Comparison of ENCODE assay signal across 15 cellular contexts in the genomic region with DNA sequence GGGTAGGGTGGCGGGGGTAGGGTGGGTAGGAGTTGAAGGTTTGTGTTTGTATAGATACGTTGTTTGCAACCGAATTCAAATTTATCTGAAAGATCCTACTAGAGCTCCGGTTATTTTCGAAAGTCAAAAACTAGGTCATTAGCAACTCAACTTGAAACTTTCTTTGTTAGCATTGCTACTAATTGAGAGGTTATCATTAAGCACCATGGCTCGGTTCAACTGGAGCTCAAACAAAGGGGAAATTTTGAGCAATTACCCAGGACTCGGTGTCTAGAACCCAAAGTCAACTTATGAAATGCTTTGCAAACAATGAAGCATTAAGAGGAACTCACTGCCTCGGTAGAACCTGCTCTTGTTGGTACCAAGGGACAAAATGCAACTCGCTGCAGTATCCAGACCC.
DNase-seq lines count a peak whose midpoint lies in the region; ATAC-seq and TF ChIP-seq lines count a peak whose summit lies in the region.
"Had no signal": no experiment of that assay in that cellular context is flagged by ENCODE, and none has a peak within 500 bp of the region (broad histone marks: within the 10 kb centered on the region; RNA-seq: fewer than 3 reads in every experiment).

No MANE protein-coding gene starts in this region.

- H3K27me3 ChIP-seq in foreskin keratinocyte, result no peaks in the 10 kb centered on the region
- H3K27me3 ChIP-seq: SJSA1, stomach had no signal

- peak overlapping the region; percentile 61 for H3K27ac Mint-ChIP-seq in activated CD4-positive, alpha-beta memory T cell treated with anti-CD3 and anti-CD28 coated beads, Interleukin-2, amount 10 ng/mL, durations not matched to agents 7 days and 5 days
- H3K27ac Mint-ChIP-seq in chondrocyte (ENCODE audit: unreplicated experiment), result no peak overlapping the region

- CTCF ChIA-PET in activated CD4-positive, alpha-beta memory T cell treated with anti-CD3 and anti-CD28 coated beads, Interleukin-2, amount 10 ng/mL, durations not matched to agents 7 days and 5 days (lab: Charles Lee), result interaction anchor here (0.5 kb wide), 1 partner anchor 593 kb away, joined by 3 read pairs; no protein-coding TSS in a partner anchor

- ATAC-seq in GM18498 (IDR thresholded peaks at IDR 0.05; ENCODE audit: unreplicated experiment), result peak; percentile 52
- peak; percentile 56 for ATAC-seq in GM19395 (IDR thresholded peaks at IDR 0.05; ENCODE audit: unreplicated experiment)
- peak; percentile 71 for ATAC-seq in HG02884 (IDR thresholded peaks at IDR 0.05; ENCODE audit: unreplicated experiment)
- no peak for ATAC-seq in foreskin keratinocyte
- ATAC-seq: esophagus mucosa had no signal

- no peak overlapping the region for H3K27ac ChIP-seq in foreskin keratinocyte
- H3K27ac ChIP-seq: parathyroid adenoma, SJSA1 had no signal

- H3K4me1 Mint-ChIP-seq in activated CD4-positive, alpha-beta memory T cell treated with anti-CD3 and anti-CD28 coated beads, Interleukin-2, amount 10 ng/mL, durations not matched to agents 7 days and 5 days, result peaks cover 27% of the 10 kb centered on the region
- peaks cover 45% of the 10 kb centered on the region for H3K4me1 Mint-ChIP-seq in chondrocyte (ENCODE audit: low read depth)

- TF ChIP-seq CTCF in foreskin keratinocyte (conservative IDR thresholded peaks at IDR 0.05), result no peak
- no peak for TF ChIP-seq CTCF in chondrocyte (IDR thresholded peaks at IDR 0.05)

- H3K4me3 Mint-ChIP-seq in activated CD4-positive, alpha-beta memory T cell treated with anti-CD3 and anti-CD28 coated beads, Interleukin-2, amount 10 ng/mL, durations not matched to agents 7 days and 5 days, result no peak overlapping the region
- H3K4me3 Mint-ChIP-seq in chondrocyte (ENCODE audit: unreplicated experiment), result no peak overlapping the region

- H3K4me1 ChIP-seq in foreskin keratinocyte, result no peaks in the 10 kb centered on the region
- H3K4me1 ChIP-seq: parathyroid adenoma had no signal

- no peaks in the 10 kb centered on the region for H3K27me3 Mint-ChIP-seq in activated CD4-positive, alpha-beta memory T cell treated with anti-CD3 and anti-CD28 coated beads, Interleukin-2, amount 10 ng/mL, durations not matched to agents 7 days and 5 days
- H3K27me3 Mint-ChIP-seq in chondrocyte (ENCODE audit: low read depth), result no peaks in the 10 kb centered on the region

- POLR2A ChIA-PET in activated CD4-positive, alpha-beta memory T cell treated with anti-CD3 and anti-CD28 coated beads, Interleukin-2, amount 10 ng/mL, durations not matched to agents 7 days and 5 days (lab: Charles Lee), result no interaction called here

- H3K36me3 Mint-ChIP-seq in activated CD4-positive, alpha-beta memory T cell treated with anti-CD3 and anti-CD28 coated beads, Interleukin-2, amount 10 ng/mL, durations not matched to agents 7 days and 5 days (ENCODE audit: low read depth), result peaks cover 4% of the 10 kb centered on the region
- H3K36me3 Mint-ChIP-seq in chondrocyte (ENCODE audit: low read depth), result no peaks in the 10 kb centered on the region

- DNase-seq in activated CD4-positive, alpha-beta memory T cell treated with anti-CD3 and anti-CD28 coated beads, Interleukin-2, amount 10 ng/mL, durations not matched to agents 7 days and 5 days, result no peak
- DNase-seq in foreskin keratinocyte, result no peak
- DNase-seq in epidermal melanocyte (ENCODE audit: insufficient read length, low spot score), result no peak
- DNase-seq in chondrocyte (ENCODE audit: low spot score), result no peak
- no peak for DNase-seq in NCI-H2196 (lab: John Stamatoyannopoulos, UW; ENCODE audit: unreplicated experiment)
- DNase-seq: activated naive CD4-positive, alpha-beta T cell treated with Interleukin-2 at 50 U/mL for 16 hours; NCI-H1048; stimulated activated CD4-positive, alpha-beta T cell treated with anti-CD3 and anti-CD28 coated beads, Interleukin-1b, Interleukin-23, amount 100 ng/mL, for 48 hours; stomach had no signal

- H3K9me3 Mint-ChIP-seq in activated CD4-positive, alpha-beta memory T cell treated with anti-CD3 and anti-CD28 coated beads, Interleukin-2, amount 10 ng/mL, durations not matched to agents 7 days and 5 days, result peaks cover 2% of the 10 kb centered on the region
- H3K9me3 Mint-ChIP-seq in chondrocyte (ENCODE audit: low read depth), result no peaks in the 10 kb centered on the region
